23 cellular contexts compared by ENCODE assay signal in genomic region chr12:120988234-120988633, GRCh38. TPM values are rescaled to one million over a fixed set of nuclear protein-coding genes. Genes with fewer than 3 reads are reported as not detected.
DNase-seq lines count a peak whose midpoint lies in the region; ATAC-seq, FAIRE-seq and TF ChIP-seq lines count a peak whose summit lies in the region.
"Had no signal": no experiment of that assay in that cellular context is flagged by ENCODE, and none has a peak within 500 bp of the region (broad histone marks: within the 10 kb centered on the region; RNA-seq: fewer than 3 reads in every experiment).

No MANE protein-coding gene starts in this region.

- H3K79me2 ChIP-seq in K562 (ENCODE audit: control insufficient read depth, insufficient read depth, low read length) (no peaks in the 10 kb centered on the region), trophoblast cell (ENCODE audit: control insufficient read depth, insufficient read depth, low read length, poor library complexity) (no peaks in the 10 kb centered on the region), osteoblast (ENCODE audit: insufficient read depth, low read length) (no peaks in the 10 kb centered on the region)

- H3K4me3 ChIP-seq in K562, result no peak overlapping the region
- H3K4me3 ChIP-seq in trophoblast cell (ENCODE audit: low read depth, low read length), result no peak overlapping the region
- no peak overlapping the region for H3K4me3 ChIP-seq in osteoblast (ENCODE audit: insufficient read depth, low read length)
- H3K4me3 ChIP-seq: GM23248 had no signal

- CTCF ChIA-PET in K562 (lab: Yijun Ruan, JAX; ENCODE audit: low intra/inter-chr PET ratio), result no interaction called here

- no peak overlapping the region for H3K4ac ChIP-seq in trophoblast cell (ENCODE audit: low read depth, low read length)

- H2AFZ ChIP-seq in K562 (ENCODE audit: low read depth, low read length), result no peak overlapping the region
- H2AFZ ChIP-seq in trophoblast cell (ENCODE audit: insufficient read depth, low read length, poor library complexity), result no peak overlapping the region
- no peak overlapping the region for H2AFZ ChIP-seq in osteoblast (ENCODE audit: low read length)
- H2AFZ ChIP-seq: GM23248 had no signal

- no peak overlapping the region for H3K4me2 ChIP-seq in K562 (ENCODE audit: insufficient read depth, low read length)
- no peak overlapping the region for H3K4me2 ChIP-seq in trophoblast cell (ENCODE audit: low read length)
- H3K4me2 ChIP-seq in osteoblast (ENCODE audit: insufficient read depth, low read length), result no peak overlapping the region

- ATAC-seq in K562, result no peak
- ATAC-seq in GM18517 (IDR thresholded peaks at IDR 0.05; ENCODE audit: unreplicated experiment), result no peak

- H4K91ac ChIP-seq in trophoblast cell (ENCODE audit: low read depth, low read length), result no peak overlapping the region

- peaks cover 3% of the 10 kb centered on the region for H3K9me1 ChIP-seq in K562 (ENCODE audit: control insufficient read depth, insufficient read depth, low read length)

- H2BK12ac ChIP-seq in trophoblast cell (ENCODE audit: low read length), result no peak overlapping the region

- H4K8ac ChIP-seq in trophoblast cell (ENCODE audit: low read depth, low read length), result no peak overlapping the region

- no peaks in the 10 kb centered on the region for H3K79me1 ChIP-seq in trophoblast cell (ENCODE audit: low read length)

- DNase-seq in GM12892 (ENCODE audit: insufficient read length) (no peak), K562 (ENCODE audit: extremely low read depth in 1 of 4, low spot score in 3 of 4) (no peak), trophoblast cell (no peak), GF-D8 (lab: John Stamatoyannopoulos, UW) (no peak), osteoblast (ENCODE audit: insufficient read length, low spot score, missing footprints) (no peak)
- DNase-seq: C1 segment of cervical spinal cord; Calu3; CD4-positive, alpha-beta memory T cell; COR-L47; DMS53; DMS79 treated with DMSO at 0.1 percent for 48 hours; GM23248; HCEC 1CT had no signal

- TF ChIP-seq RAD21 in K562 (CRISPR knock-in tag; conservative IDR thresholded peaks at IDR 0.05 in 1 of 2, IDR thresholded peaks at IDR 0.05 in 1 of 2), result no peak

- H3K9me3 ChIP-seq in K562 (replicated peaks; ENCODE audit: control insufficient read depth, insufficient read depth, low read depth, low read length), result no peaks in the 10 kb centered on the region
- H3K9me3 ChIP-seq in trophoblast cell (ENCODE audit: insufficient read depth, low read depth, low read length), result peaks cover 6% of the 10 kb centered on the region
- no peaks in the 10 kb centered on the region for H3K9me3 ChIP-seq in osteoblast (ENCODE audit: low read depth, low read length)

- peak; percentile 40 for FAIRE-seq in GM12892 (lab: Jason Lieb, UNC)
- no peak for FAIRE-seq in K562 (lab: Jason Lieb, UNC)
- FAIRE-seq: GM18507, GM19239, H1 had no signal

- BruUV-seq in K562 (replicated peaks; lab: Mats Ljungman, UMichigan), result no TSS peak

- H3K27me3 ChIP-seq in K562 (ENCODE audit: control insufficient read depth in 2 of 2, insufficient read depth in 2 of 2, low read length in 2 of 2) (peaks cover 3 to 31% of the 10 kb centered on the region in 2 experiments; a peak in 2 of 5 replicates), trophoblast cell (ENCODE audit: insufficient read depth, low read length) (no peaks in the 10 kb centered on the region), osteoblast (ENCODE audit: insufficient read depth, low read length) (peaks cover 7% of the 10 kb centered on the region)

- POLR2A ChIA-PET in K562 (lab: Yijun Ruan, JAX), result no interaction called here

- no peak overlapping the region for H2BK120ac ChIP-seq in trophoblast cell (ENCODE audit: insufficient read depth, low read length, poor library complexity)

- H3K18ac ChIP-seq in trophoblast cell (ENCODE audit: low read length), result no peak overlapping the region

- no peak overlapping the region for H3K14ac ChIP-seq in trophoblast cell (ENCODE audit: low read length)

- H3K36me3 ChIP-seq in K562 (ENCODE audit: control insufficient read depth, insufficient read depth, low read length), result no peaks in the 10 kb centered on the region
- H3K36me3 ChIP-seq in trophoblast cell (ENCODE audit: control insufficient read depth in 1 of 2, insufficient read depth in 2 of 2, low read length in 2 of 2), result no peaks in the 10 kb centered on the region
- H3K36me3 ChIP-seq in osteoblast (ENCODE audit: insufficient read depth, low read length), result no peaks in the 10 kb centered on the region

- H3K9ac ChIP-seq in K562 (ENCODE audit: insufficient read depth in 1 of 2, low read depth in 2 of 2, low read length in 2 of 2) (no peak overlapping the region), trophoblast cell (ENCODE audit: low read length) (peak overlapping the region; percentile 9)
- H3K9ac ChIP-seq: GM23248 had no signal

- H2AK5ac ChIP-seq in trophoblast cell (ENCODE audit: low read length), result no peak overlapping the region

- no peak overlapping the region for H4K12ac ChIP-seq in trophoblast cell (ENCODE audit: low read depth, low read length)

- TF ChIP-seq POLR2A in GM12892 (IDR thresholded peaks at IDR 0.05; ENCODE audit: low read depth, low read length) (no peak), K562 (conservative IDR thresholded peaks at IDR 0.05) (no peak)

- no peak for TF ChIP-seq CTCF in K562 (IDR thresholded peaks at IDR 0.05 in 2 of 3, conservative IDR thresholded peaks at IDR 0.05 in 1 of 3; ENCODE audit: insufficient read depth in 2 of 3, low read depth in 1 of 3, low read length in 3 of 3)
- no peak for TF ChIP-seq CTCF in osteoblast (IDR thresholded peaks at IDR 0.05; ENCODE audit: extremely low read depth, low read depth, low read length)

- no peak overlapping the region for H3K23ac ChIP-seq in trophoblast cell (ENCODE audit: low read length)

- no peak overlapping the region for H2BK5ac ChIP-seq in trophoblast cell (ENCODE audit: low read depth, low read length, poor library complexity)

- H3K27ac ChIP-seq in K562 (ENCODE audit: extremely low read depth, low read depth, low read length) (no peak overlapping the region), trophoblast cell (ENCODE audit: low read depth, low read length) (no peak overlapping the region), osteoblast (ENCODE audit: low read depth, low read length) (no peak overlapping the region)
- H3K27ac ChIP-seq: GM23248 had no signal

- WGBS in K562 (ENCODE audit: insufficient coverage, low coverage, missing lambda C conversion rate), result 3% methylated on average over 4 of the region's 4 CpGs
- 100% methylated on average over 2 of the region's 4 CpGs for WGBS in trophoblast cell (ENCODE audit: extremely low coverage, insufficient coverage, insufficient read length)

- H3K4me1 ChIP-seq in K562 (replicated peaks in 1 of 2; ENCODE audit: control insufficient read depth in 2 of 2, insufficient read depth in 2 of 2, low read length in 2 of 2), result no peaks in the 10 kb centered on the region
- H3K4me1 ChIP-seq in trophoblast cell (ENCODE audit: control insufficient read depth in 1 of 2, insufficient read depth in 2 of 2, low read length in 2 of 2), result no peaks in the 10 kb centered on the region
- no peaks in the 10 kb centered on the region for H3K4me1 ChIP-seq in osteoblast (ENCODE audit: insufficient read depth, low read length)

- no peak for TF ChIP-seq EP300 in K562 (IDR thresholded peaks at IDR 0.05; ENCODE audit: low read length)

- intact Hi-C loops in K562 (cut with micrococcal nuclease), result no loop called here

- no peaks in the 10 kb centered on the region for H4K20me1 ChIP-seq in K562 (replicated peaks; ENCODE audit: control insufficient read depth, insufficient read depth, low read length)
- H4K20me1 ChIP-seq in osteoblast (ENCODE audit: insufficient read depth, low read length), result no peaks in the 10 kb centered on the region

- in situ Hi-C loops in K562 (cut with MboI), result no loop called here

RNA-seq across cellular contexts. Expression of gene HNF1A, which starts 9.9 kb away (rescaled TPM):
- not detected for polyA plus RNA-seq in GM12892 (2012; ENCODE audit: missing spikeins)
- not detected in 2 replicates for total RNA-seq in K562 (2011; cell fraction: chromatin; rRNA removed; ENCODE audit: low replicate concordance)
- 0.17 TPM in 1 of 2 replicates, not detected in the other for total RNA-seq in K562 (2011; cell fraction: nucleolus; rRNA removed)
- not detected in 2 replicates for total RNA-seq in K562 (2011; cell fraction: nucleoplasm; rRNA removed)
- total RNA-seq in K562 (2014; rRNA removed) (not detected in 2 replicates), K562 (2014; rRNA removed; fragmentation: Illumina TruSeq; extraction: Trizol) (not detected in 2 replicates), K562 (2015; rRNA removed; fragmentation: Illumina TruSeq; extraction: Trizol) (not detected in 2 replicates), K562 (2021) (not detected in 2 replicates), osteoblast (not detected in 2 replicates)
- polyA plus RNA-seq in K562 (2011; rRNA removed) (not detected in 2 replicates), K562 (2014; fragmentation: Illumina TruSeq; extraction: Trizol) (not detected in 2 replicates), K562 (2014; fragmentation: Nextera tagmentation; extraction: Ambion mirVana) (not detected), K562 (2014; rRNA removed) (not detected in 2 replicates)
- 0.03 TPM in 1 of 2 replicates, not detected in the other for polyA plus RNA-seq in K562 (2011; cell fraction: cytosol; rRNA removed)
- not detected in 2 replicates for polyA plus RNA-seq in K562 (2011; cell fraction: nucleus; rRNA removed)
- 0.03 TPM in 1 of 2 replicates, not detected in the other for polyA plus RNA-seq in K562 (2012)
- not detected in 2 replicates for polyA minus RNA-seq in K562 (2011; rRNA and poly(A)+ RNA removed)
- not detected in 2 replicates for polyA minus RNA-seq in K562 (2011; cell fraction: cytosol; rRNA and poly(A)+ RNA removed)
- not detected in 2 replicates for polyA minus RNA-seq in K562 (2011; cell fraction: nucleus; rRNA and poly(A)+ RNA removed)
- not detected in 2 replicates for polyA plus RNA-seq in trophoblast cell (2013)
- total RNA-seq: A172; A673; CD4-positive, alpha-beta memory T cell; Daoy; G401; GM23248; H1; H7 had no signal
- polyA plus RNA-seq: BJ; CD4-positive, alpha-beta memory T cell; GM23248; H1 had no signal

RNA-seq across cellular contexts. Expression of gene C12orf43, which starts 28.1 kb away (rescaled TPM):
- 9.2 TPM for polyA plus RNA-seq in GM12892 (2012; ENCODE audit: missing spikeins)
- total RNA-seq in K562 (2011; cell fraction: chromatin; rRNA removed; ENCODE audit: low replicate concordance), result 13.8 and 21.2 TPM in 2 replicates
- total RNA-seq in K562 (2011; cell fraction: nucleolus; rRNA removed), result 13.0 and 18.5 TPM in 2 replicates
- total RNA-seq in K562 (2011; cell fraction: nucleoplasm; rRNA removed), result 15.0 and 20.5 TPM in 2 replicates
- total RNA-seq in K562 (2014; rRNA removed), result 21.6 and 22.3 TPM in 2 replicates
- 10.4 and 11.4 TPM in 2 replicates for total RNA-seq in K562 (2014; rRNA removed; fragmentation: Illumina TruSeq; extraction: Trizol)
- total RNA-seq in K562 (2015; rRNA removed; fragmentation: Illumina TruSeq; extraction: Trizol), result 15.7 and 16.8 TPM in 2 replicates
- 19.6 and 20.8 TPM in 2 replicates for total RNA-seq in K562 (2021)
- polyA plus RNA-seq in K562 (2011; rRNA removed), result 9.8 and 10.5 TPM in 2 replicates
- 8.8 and 11.0 TPM in 2 replicates for polyA plus RNA-seq in K562 (2011; cell fraction: cytosol; rRNA removed)
- polyA plus RNA-seq in K562 (2011; cell fraction: nucleus; rRNA removed), result 8.4 and 9.5 TPM in 2 replicates
- 11.7 and 14.4 TPM in 2 replicates for polyA plus RNA-seq in K562 (2012)
- 15.4 and 17.6 TPM in 2 replicates for polyA plus RNA-seq in K562 (2014; fragmentation: Illumina TruSeq; extraction: Trizol)
- polyA plus RNA-seq in K562 (2014; fragmentation: Nextera tagmentation; extraction: Ambion mirVana), result 1 to 10 TPM; 4.3 to 6.5 TPM
- polyA plus RNA-seq in K562 (2014; rRNA removed), result 22.2 and 25.2 TPM in 2 replicates
- 5.5 and 6.8 TPM in 2 replicates for polyA minus RNA-seq in K562 (2011; rRNA and poly(A)+ RNA removed)
- 2.1 and 6.1 TPM in 2 replicates for polyA minus RNA-seq in K562 (2011; cell fraction: cytosol; rRNA and poly(A)+ RNA removed)
- 6.5 and 8.1 TPM in 2 replicates for polyA minus RNA-seq in K562 (2011; cell fraction: nucleus; rRNA and poly(A)+ RNA removed)
- polyA plus RNA-seq in trophoblast cell (2013), result 11.0 and 11.2 TPM in 2 replicates
- 11.8 and 15.2 TPM in 2 replicates for total RNA-seq in osteoblast

RNA-seq across cellular contexts. Expression of gene OASL, which starts 50.8 kb away (rescaled TPM):
- 2.7 TPM for polyA plus RNA-seq in GM12892 (2012; ENCODE audit: missing spikeins)
- total RNA-seq in K562 (2011; cell fraction: chromatin; rRNA removed; ENCODE audit: low replicate concordance), result not detected in 2 replicates
- total RNA-seq in K562 (2011; cell fraction: nucleolus; rRNA removed), result not detected in 2 replicates
- not detected in 2 replicates for total RNA-seq in K562 (2011; cell fraction: nucleoplasm; rRNA removed)
- total RNA-seq in K562 (2014; rRNA removed) (not detected in 2 replicates), K562 (2014; rRNA removed; fragmentation: Illumina TruSeq; extraction: Trizol) (not detected in 2 replicates), K562 (2015; rRNA removed; fragmentation: Illumina TruSeq; extraction: Trizol) (0.14 TPM in 1 of 2 replicates, not detected in the other), K562 (2021) (not detected in 2 replicates), osteoblast (0.72 and 1.2 TPM in 2 replicates)
- polyA plus RNA-seq in K562 (2011; rRNA removed) (not detected in 2 replicates), K562 (2014; fragmentation: Illumina TruSeq; extraction: Trizol) (not detected in 2 replicates), K562 (2014; fragmentation: Nextera tagmentation; extraction: Ambion mirVana) (not detected), K562 (2014; rRNA removed) (not detected in 2 replicates)
- polyA plus RNA-seq in K562 (2011; cell fraction: cytosol; rRNA removed), result not detected in 2 replicates
- polyA plus RNA-seq in K562 (2011; cell fraction: nucleus; rRNA removed), result not detected in 2 replicates
- polyA plus RNA-seq in K562 (2012), result 0.07 TPM in 1 of 2 replicates, not detected in the other
- polyA minus RNA-seq in K562 (2011; rRNA and poly(A)+ RNA removed), result not detected in 2 replicates
- polyA minus RNA-seq in K562 (2011; cell fraction: cytosol; rRNA and poly(A)+ RNA removed), result not detected in 2 replicates
- not detected in 2 replicates for polyA minus RNA-seq in K562 (2011; cell fraction: nucleus; rRNA and poly(A)+ RNA removed)
- not detected in 2 replicates for polyA plus RNA-seq in trophoblast cell (2013)
- total RNA-seq: G401, H1, H7 had no signal
- polyA plus RNA-seq: H1 had no signal
